Comparison of ENCODE assay signal across 8 cellular contexts in genomic region chr5:157476699-157477408, GRCh38. TPM values are rescaled to one million over a fixed set of nuclear protein-coding genes. Genes with fewer than 3 reads are reported as not detected.
DNase-seq lines count a peak whose midpoint lies in the region; ATAC-seq lines count a peak whose summit lies in the region.

No MANE protein-coding gene starts in this region.

- intact Hi-C loops in right cardiac atrium (cut with DNase I) (loop anchor here (10.0 kb wide), 3 partner anchors 112 to 152 kb away; no protein-coding TSS in a partner anchor), sciatic nerve (cut with DNase I) (loop anchor here (10.0 kb wide), 1 partner anchor 152 kb away; no protein-coding TSS in a partner anchor)

- H3K4me1 ChIP-seq in right cardiac atrium (ENCODE audit: control insufficient read depth, insufficient read depth, low read length): peaks cover 7% of the 10 kb centered on the region

- WGBS in right cardiac atrium: 65% methylated on average over 8 of the region's 8 CpGs

- no peak overlapping the region for H3K4me3 ChIP-seq in right cardiac atrium (ENCODE audit: low read length)

- no peaks in the 10 kb centered on the region for H3K9me3 ChIP-seq in right cardiac atrium (ENCODE audit: control insufficient read depth, low read length)

- no peak overlapping the region for H3K27ac ChIP-seq in right cardiac atrium (ENCODE audit: low read length)

- peak; percentile 80 for ATAC-seq in HG03342 (IDR thresholded peaks at IDR 0.05; ENCODE audit: unreplicated experiment)
- peak; percentile 25 to 60 for ATAC-seq in right cardiac atrium
- ATAC-seq in sciatic nerve: peak; percentile 73

- DNase-seq in activated naive CD4-positive, alpha-beta T cell treated with Interleukin-2 at 50 U/mL for 16 hours: peak; percentile 25
- no peak for DNase-seq in activated naive CD4-positive, alpha-beta T cell treated with anti-CD3 and anti-CD28 coated beads, Interleukin-2, amount 50 U/mL, for 16 hours
- DNase-seq in NCI-H82 (lab: John Stamatoyannopoulos, UW): peak; percentile 89
- peak; percentile 27 for DNase-seq in amniotic stem cell (lab: John Stamatoyannopoulos, UW)
- no peak for DNase-seq in right cardiac atrium
- DNase-seq in sciatic nerve (ENCODE audit: low spot score): no peak
- DNase-seq in activated CD8-positive, alpha-beta memory T cell treated with anti-CD3 and anti-CD28 coated beads, Interleukin-2, amount 50 U/mL, for 4 hours: no peak

- H3K27me3 ChIP-seq in right cardiac atrium (ENCODE audit: control insufficient read depth, insufficient read depth): no peaks in the 10 kb centered on the region

RNA-seq across cellular contexts. Expression of gene NIPAL4, which starts 16.8 kb away (rescaled TPM):
- total RNA-seq in right cardiac atrium (1 to 10 TPM in 1 of 4 donors, under 1 TPM in 3; 0.23 to 1.0 (median 0.49) TPM), sciatic nerve (0.36 TPM)
- polyA plus RNA-seq in right cardiac atrium: 0.16 TPM

Comparison
In these comparisons a context has a peak if more than half of its experiments do, and no peak if none do; other contexts are left out.
1. DNase-seq: peak in activated naive CD4-positive, alpha-beta T cell treated with Interleukin-2 at 50 U/mL for 16 hours (single experiment), NCI-H82 (single experiment) and amniotic stem cell (single experiment); none in activated naive CD4-positive, alpha-beta T cell treated with anti-CD3 and anti-CD28 coated beads, Interleukin-2, amount 50 U/mL, for 16 hours (single experiment), right cardiac atrium (0 of 3), sciatic nerve (single experiment) and activated CD8-positive, alpha-beta memory T cell treated with anti-CD3 and anti-CD28 coated beads, Interleukin-2, amount 50 U/mL, for 4 hours (single experiment).
2. Peak in every context shown above with its lines, with median percentiles within 50 percentile points of each other: ATAC-seq.